In genomic region chr17:48162305-48162934, GRCh38 we compare ENCODE assay signal across 23 cellular contexts. TPM values are rescaled to one million over a fixed set of nuclear protein-coding genes. Genes with fewer than 3 reads are reported as not detected.
DNase-seq lines count a peak whose midpoint lies in the region; ATAC-seq, FAIRE-seq and TF ChIP-seq lines count a peak whose summit lies in the region.
"Had no signal": no experiment of that assay in that cellular context is flagged by ENCODE, and none has a peak within 500 bp of the region (broad histone marks: within the 10 kb centered on the region; RNA-seq: fewer than 3 reads in every experiment).

No MANE protein-coding gene starts in this region.

- H3K27ac ChIP-seq in BLaER1 treated with 17β-estradiol and CSF1 and Interleukin-3, amounts not matched to agents 10 nM and 100 nM = no peak overlapping the region
- peak overlapping the region; percentile 18 for H3K27ac ChIP-seq in colonic mucosa
- H3K27ac ChIP-seq in pancreas = peak overlapping the region; percentile 6 to 89 (median 71)
- H3K27ac ChIP-seq: dorsolateral prefrontal cortex, heart left ventricle, HL-60, suprapubic skin had no signal

- no peak overlapping the region for H3K9ac ChIP-seq in BLaER1 treated with 17β-estradiol and CSF1 and Interleukin-3, amounts not matched to agents 10 nM and 100 nM
- H3K9ac ChIP-seq in Loucy (ENCODE audit: low read depth, low read length, poor library complexity, severe bottlenecking) (no peak overlapping the region), colonic mucosa (ENCODE audit: low read depth in 2 of 2, low read length in 2 of 2) (no peak overlapping the region)

- H3F3A ChIP-seq in Loucy (ENCODE audit: low read depth) = no peaks in the 10 kb centered on the region

- peaks cover 5 to 19% (median 12%) of the 10 kb centered on the region in 10 experiments; a peak in 18 of 20 replicates for H3K4me1 ChIP-seq in BLaER1 treated with 17β-estradiol and CSF1 and Interleukin-3, amounts not matched to agents 10 nM and 100 nM
- H3K4me1 ChIP-seq in Loucy (ENCODE audit: insufficient read depth, low read length, poor library complexity, severe bottlenecking) (peaks cover 16% of the 10 kb centered on the region), colonic mucosa (no peaks in the 10 kb centered on the region), pancreas (peaks cover 47 to 67% (median 47%) of the 10 kb centered on the region in 3 donors)
- H3K4me1 ChIP-seq: suprapubic skin had no signal

- WGBS in pancreas, 2 donors = 14 to 22% methylated on average over 5 of the region's 5 CpGs

- intact Hi-C loops in colonic mucosa (cut with DNase I) (no loop called here), pancreas (cut with DNase I) (no loop called here)

- H3K79me2 ChIP-seq in Loucy (ENCODE audit: insufficient read depth, low read length) = no peaks in the 10 kb centered on the region

- DNase-seq in colonic mucosa (no peak), pancreas (peak in 3 of 6 donors; percentile 32 to 41 (median 33)), NCI-H2227 treated with DMSO at 0.1 percent for 48 hours (lab: John Stamatoyannopoulos, UW) (no peak)
- DNase-seq in stimulated activated CD4-positive, alpha-beta T cell treated with anti-CD3 and anti-CD28 coated beads, Interleukin-2, amount 100 ng/mL, for 24 hours = no peak
- DNase-seq: activated CD4-positive, alpha-beta T cell treated with anti-CD3 and anti-CD28 coated beads for 1 hour; activated naive CD4-positive, alpha-beta T cell treated with anti-CD3 and anti-CD28 coated beads, Interleukin-2, amount 10 ng/mL, durations not matched to agents 7 days and 5 days; activated T-cell treated with anti-CD3 and anti-CD28 coated beads, Interleukin-2, amount 50 U/mL, for 72 hours; anterior cingulate cortex; CD8-positive, alpha-beta memory T cell; central memory CD4-positive, alpha-beta T cell; dorsolateral prefrontal cortex; heart left ventricle; IMR-90; left ventricle myocardium superior; NCI-H526; posterior cingulate gyrus had no signal

- no peaks in the 10 kb centered on the region for H3K9me3 ChIP-seq in BLaER1 treated with 17β-estradiol and CSF1 and Interleukin-3, amounts not matched to agents 10 nM and 100 nM (replicated peaks in 1 of 11)
- H3K9me3 ChIP-seq in Loucy (ENCODE audit: insufficient read depth, low read depth, low read length) (no peaks in the 10 kb centered on the region), colonic mucosa (no peaks in the 10 kb centered on the region), pancreas (no peaks in the 10 kb centered on the region)
- H3K9me3 ChIP-seq: heart left ventricle, suprapubic skin had no signal

- H3K4me2 ChIP-seq in BLaER1 treated with 17β-estradiol and CSF1 and Interleukin-3, amounts not matched to agents 10 nM and 100 nM = peak overlapping the region in 6 of 11 experiments; percentile 34 to 71 (median 54); a peak in 6 of 22 replicates
- H3K4me2 ChIP-seq in Loucy (ENCODE audit: low read depth, low read length, poor library complexity, severe bottlenecking) = peak overlapping the region; percentile 69

- no peak overlapping the region for H2AFZ ChIP-seq in Loucy (ENCODE audit: low read length)

- no peaks in the 10 kb centered on the region for H4K20me1 ChIP-seq in BLaER1 treated with 17β-estradiol and CSF1 and Interleukin-3, amounts not matched to agents 10 nM and 100 nM
- no peaks in the 10 kb centered on the region for H4K20me1 ChIP-seq in Loucy (ENCODE audit: insufficient read depth, low read length, poor library complexity, severe bottlenecking)

- ATAC-seq in pancreas (peak; percentile 57 to 63 (median 59)), HG03457 (IDR thresholded peaks at IDR 0.05; ENCODE audit: unreplicated experiment) (no peak)
- ATAC-seq: activated T-cell treated with anti-CD3 and anti-CD28 coated beads, Interleukin-2, amount 50 U/mL, for 72 hours; heart left ventricle; left ventricle myocardium superior had no signal

- no peak for FAIRE-seq in pancreas (lab: Jason Lieb, UNC)
- FAIRE-seq: TTC549, urothelium cell line had no signal

- H3K9me2 ChIP-seq in Loucy (replicated peaks; ENCODE audit: low read depth, low read length) = no peaks in the 10 kb centered on the region

- H3K27me3 ChIP-seq in BLaER1 treated with 17β-estradiol and CSF1 and Interleukin-3, amounts not matched to agents 10 nM and 100 nM = no peaks in the 10 kb centered on the region
- H3K27me3 ChIP-seq in Loucy (ENCODE audit: insufficient read depth, low read length, poor library complexity, severe bottlenecking) (no peaks in the 10 kb centered on the region), colonic mucosa (no peaks in the 10 kb centered on the region), pancreas (no peaks in the 10 kb centered on the region)

- TF ChIP-seq CTCF in Loucy (conservative IDR thresholded peaks at IDR 0.05; ENCODE audit: low read length) (no peak), colonic mucosa (IDR thresholded peaks at IDR 0.05) (no peak), pancreas (IDR thresholded peaks at IDR 0.05) (no peak)

- no peaks in the 10 kb centered on the region for H3K36me3 ChIP-seq in BLaER1 treated with 17β-estradiol and CSF1 and Interleukin-3, amounts not matched to agents 10 nM and 100 nM
- H3K36me3 ChIP-seq in Loucy (ENCODE audit: insufficient read depth, low read length) = no peaks in the 10 kb centered on the region
- H3K36me3 ChIP-seq in colonic mucosa = no peaks in the 10 kb centered on the region
- H3K36me3 ChIP-seq in pancreas = no peaks in the 10 kb centered on the region
- H3K36me3 ChIP-seq: heart left ventricle, suprapubic skin had no signal

- H3K4me3 ChIP-seq in BLaER1 treated with 17β-estradiol and CSF1 and Interleukin-3, amounts not matched to agents 10 nM and 100 nM = no peak overlapping the region
- H3K4me3 ChIP-seq in Loucy (ENCODE audit: low read length, poor library complexity, severe bottlenecking) (no peak overlapping the region), colonic mucosa (no peak overlapping the region), pancreas (peak overlapping the region in 1 of 4 donors; percentile 1)
- H3K4me3 ChIP-seq: dorsolateral prefrontal cortex, heart left ventricle, suprapubic skin had no signal

RNA-seq across cellular contexts. Expression of gene SNX11, which starts 54.9 kb away (rescaled TPM):
- total RNA-seq in colonic mucosa (10 to 100 TPM; 18.7 to 24.4 TPM), pancreas (10 to 100 TPM in 1 of 6 donors, 1 to 10 TPM in 5; 5.4 to 13.6 (median 8.5) TPM)
- 1 to 10 TPM; 6.5 to 7.7 TPM for polyA plus RNA-seq in pancreas

Comparison
In these comparisons a context has a peak if more than half of its experiments do, and no peak if none do; other contexts are left out.
1. H3K27ac ChIP-seq: peak in colonic mucosa (single experiment) and pancreas (4 of 4); none in BLaER1 treated with 17β-estradiol and CSF1 and Interleukin-3, amounts not matched to agents 10 nM and 100 nM (0 of 11).